Comparison of ENCODE assay signal across 9 cellular contexts in the genomic region with DNA sequence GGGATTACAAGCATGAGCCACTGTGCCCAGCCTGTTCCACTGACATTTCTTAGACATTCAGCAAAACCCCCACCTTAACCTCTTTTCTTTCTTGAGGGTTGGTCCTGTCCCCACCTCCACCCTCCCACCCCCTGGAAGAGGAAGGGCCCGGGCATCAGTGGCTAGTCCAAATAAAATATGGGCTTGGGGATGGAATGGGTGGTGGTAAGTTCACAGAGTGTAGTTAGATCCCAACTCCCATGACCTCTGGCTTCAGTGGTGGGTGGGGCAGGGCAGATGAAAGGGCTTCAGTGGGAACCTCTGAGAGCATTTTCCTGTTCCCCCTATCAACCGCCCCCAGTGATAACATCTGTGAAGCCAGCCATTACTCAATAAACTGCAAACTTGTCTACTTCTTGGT. TPM values are rescaled to one million over a fixed set of nuclear protein-coding genes. Genes with fewer than 3 reads are reported as not detected.
"Had no signal": no experiment of that assay in that cellular context is flagged by ENCODE, and none has a peak within 500 bp of the region (broad histone marks: within the 10 kb centered on the region; RNA-seq: fewer than 3 reads in every experiment).

No MANE protein-coding gene starts in this region.

- H3K27me3 ChIP-seq: adrenal gland, body of pancreas, tibial artery had no signal

- H3K4me3 Mint-ChIP-seq: activated CD4-positive, alpha-beta T cell treated with anti-CD3 and anti-CD28 coated beads for 36 hours; activated CD8-positive, alpha-beta T cell treated with anti-CD3 and anti-CD28 coated beads, Interleukin-2, amount 10 ng/mL, durations not matched to agents 7 days and 5 days; activated naive CD4-positive, alpha-beta T cell treated with anti-CD3 and anti-CD28 coated beads, Interleukin-2, amount 10 ng/mL, durations not matched to agents 7 days and 5 days; T-cell had no signal

- H3K9me3 ChIP-seq: adrenal gland, body of pancreas, tibial artery had no signal

- H3K27me3 Mint-ChIP-seq: activated CD4-positive, alpha-beta T cell treated with anti-CD3 and anti-CD28 coated beads for 36 hours had no signal

- H3K27ac Mint-ChIP-seq: activated CD4-positive, alpha-beta T cell treated with anti-CD3 and anti-CD28 coated beads for 36 hours; activated CD8-positive, alpha-beta T cell treated with anti-CD3 and anti-CD28 coated beads, Interleukin-2, amount 10 ng/mL, durations not matched to agents 7 days and 5 days; activated naive CD4-positive, alpha-beta T cell treated with anti-CD3 and anti-CD28 coated beads, Interleukin-2, amount 10 ng/mL, durations not matched to agents 7 days and 5 days had no signal

- H3K4me3 ChIP-seq: adrenal gland, body of pancreas, tibial artery had no signal

- H3K9me3 Mint-ChIP-seq: activated naive CD4-positive, alpha-beta T cell treated with anti-CD3 and anti-CD28 coated beads, Interleukin-2, amount 10 ng/mL, durations not matched to agents 7 days and 5 days; naive thymus-derived CD4-positive, alpha-beta T cell; T-cell had no signal

- H3K27ac ChIP-seq: WERI-Rb-1 had no signal

RNA-seq across cellular contexts. Expression of gene KAZALD1, which starts 20.9 kb away (rescaled TPM):
- polyA plus RNA-seq: naive thymus-derived CD4-positive, alpha-beta T cell had no signal
